ENCODE assay signal across 39 cellular contexts in the genomic region with DNA sequence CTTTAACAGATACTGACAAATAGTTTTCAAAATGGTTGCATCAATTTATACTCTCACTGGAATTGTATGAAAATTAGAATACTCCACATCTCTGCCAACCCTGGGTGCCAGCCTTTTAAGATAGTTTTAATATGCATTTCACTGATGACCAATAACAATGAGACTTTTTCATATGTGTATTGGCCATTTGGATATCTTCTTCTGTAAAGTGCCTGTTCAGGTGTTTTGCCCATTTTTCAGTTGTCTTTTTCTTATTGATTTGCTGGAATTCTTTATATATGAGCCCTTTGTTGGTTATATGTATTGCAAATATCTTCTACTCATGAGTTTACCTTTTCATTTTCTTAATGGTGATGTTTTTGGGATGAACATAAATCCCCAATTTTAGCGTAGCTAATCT. TPM values are rescaled to one million over a fixed set of nuclear protein-coding genes. Genes with fewer than 3 reads are reported as not detected.
"Had no signal": no experiment of that assay in that cellular context is flagged by ENCODE, and none has a peak within 500 bp of the region (broad histone marks: within the 10 kb centered on the region; RNA-seq: fewer than 3 reads in every experiment).

No MANE protein-coding gene starts in this region.

- DNase-seq: Karpas-422, Kasumi-1, MG63, MM.1S, MV-4-11, NCI-H1048, NCI-H1092, NCI-H1092 treated with DMSO at 0.1 percent for 48 hours, NCI-H1105, NCI-H1105 treated with DMSO at 0.1 percent for 48 hours, NCI-H1417, NCI-H1417 treated with DMSO at 0.1 percent for 48 hours, NCI-H1436, NCI-H1436 treated with DMSO at 0.1 percent for 48 hours, NCI-H146, NCI-H1694, NCI-H1694 treated with DMSO at 0.1 percent for 48 hours, NCI-H187, NCI-H187 treated with DMSO at 0.1 percent for 48 hours, NCI-H1930, NCI-H2029, NCI-H2029 treated with DMSO at 0.1 percent for 48 hours, NCI-H2081, NCI-H2081 treated with DMSO at 0.1 percent for 48 hours, NCI-H2107, NCI-H2171, NCI-H2171 treated with DMSO at 0.1 percent for 48 hours, NCI-H2227 treated with DMSO at 0.1 percent for 48 hours, NCI-H226, NCI-H345, NCI-H446, NCI-H446 treated with DMSO at 0.1 percent for 48 hours, NCI-H510A, NCI-H510A treated with DMSO at 0.1 percent for 48 hours, NCI-H524 had no signal

- H3K9me3 ChIP-seq: MG63 had no signal

- H3K4me3 ChIP-seq: MG63 had no signal

- H3K36me3 ChIP-seq: MG63 had no signal

- H3K27me3 ChIP-seq: MG63 had no signal

RNA-seq across cellular contexts. Expression of a gene that starts 16.7 kb away (rescaled TPM):
- total RNA-seq: LHCN-M2, M059J, MCF 10A, NCI-H460 had no signal

RNA-seq across cellular contexts. Expression of a gene that starts 18.0 kb away (rescaled TPM):
- total RNA-seq: LHCN-M2, M059J, MCF 10A, NCI-H460 had no signal
